9 cellular contexts compared by ENCODE assay signal in genomic region chr9:127963359-127964064, GRCh38. TPM values are rescaled to one million over a fixed set of nuclear protein-coding genes. Genes with fewer than 3 reads are reported as not detected.
DNase-seq lines count a peak whose midpoint lies in the region; ATAC-seq and TF ChIP-seq lines count a peak whose summit lies in the region.
"Had no signal": no experiment of that assay in that cellular context is flagged by ENCODE, and none has a peak within 500 bp of the region (broad histone marks: within the 10 kb centered on the region; RNA-seq: fewer than 3 reads in every experiment).

No MANE protein-coding gene starts in this region.

- DNase-seq in SK-N-SH (no peak), hepatic stellate cell (ENCODE audit: low spot score) (peak; percentile 43), DMS153 treated with DMSO at 0.1 percent for 48 hours (lab: John Stamatoyannopoulos, UW; ENCODE audit: unreplicated experiment) (no peak)
- DNase-seq in stimulated activated naive B cell treated with anti-CD40 and anti-IgM and Interleukin-4, amounts not matched to agents 10 μg/mL and 1 μg/mL and 100 μg/mL, for 72 hours = no peak
- DNase-seq: amygdala had no signal

- TF ChIP-seq EP300 in SK-N-SH (IDR thresholded peaks at IDR 0.05; ENCODE audit: borderline replicate concordance in 1 of 2, low read depth in 1 of 2, low read length in 1 of 2) = no peak

- peaks cover 2 to 4% of the 10 kb centered on the region in 2 donors for H3K9me3 Mint-ChIP-seq in stimulated activated naive B cell treated with anti-CD40 and anti-IgM and Interleukin-4, amounts not matched to agents 10 μg/mL and 1 μg/mL and 100 μg/mL, for 72 hours

- H3K27ac ChIP-seq in SK-N-SH (ENCODE audit: low read depth in 2 of 2, low read length in 1 of 2) (peak overlapping the region in 1 of 2 experiments; percentile 72; a peak in 3 of 4 replicates), VCaP (peak overlapping the region; percentile 100)

- no peaks in the 10 kb centered on the region for H3K27me3 Mint-ChIP-seq in stimulated activated naive B cell treated with anti-CD40 and anti-IgM and Interleukin-4, amounts not matched to agents 10 μg/mL and 1 μg/mL and 100 μg/mL, for 72 hours

- WGBS in SK-N-SH (ENCODE audit: low lambda C conversion rate) = 59% methylated on average over 9 of the region's 19 CpGs

- peaks cover 12% of the 10 kb centered on the region for H3F3A ChIP-seq in SK-N-SH (replicated peaks; ENCODE audit: insufficient read depth)

- H3K27me3 ChIP-seq in SK-N-SH (ENCODE audit: insufficient read depth) = no peaks in the 10 kb centered on the region

- peak overlapping the region; percentile 81 for H3K27ac Mint-ChIP-seq in stimulated activated naive B cell treated with anti-CD40 and anti-IgM and Interleukin-4, amounts not matched to agents 10 μg/mL and 1 μg/mL and 100 μg/mL, for 72 hours

- POLR2A ChIA-PET in SK-N-SH (lab: Yijun Ruan, JAX) = no interaction called here

- ATAC-seq in SK-N-SH treated with all-trans-retinoic acid at 6 μM for 48 hours (no peak), HG02981 (IDR thresholded peaks at IDR 0.05; ENCODE audit: unreplicated experiment) (no peak), HG02571 (IDR thresholded peaks at IDR 0.05; ENCODE audit: unreplicated experiment) (no peak)
- ATAC-seq in stimulated activated naive B cell treated with anti-CD40 and anti-IgM and Interleukin-4, amounts not matched to agents 10 μg/mL and 1 μg/mL and 100 μg/mL, for 72 hours (replicated peaks) = no peak

- TF ChIP-seq CTCF in SK-N-SH (IDR thresholded peaks at IDR 0.05) (no peak), VCaP (conservative IDR thresholded peaks at IDR 0.05) (no peak)

- H3K79me2 ChIP-seq in SK-N-SH (ENCODE audit: insufficient read depth) = peaks cover 70% of the 10 kb centered on the region

- peaks cover 20 to 41% of the 10 kb centered on the region in 2 donors for H3K36me3 Mint-ChIP-seq in stimulated activated naive B cell treated with anti-CD40 and anti-IgM and Interleukin-4, amounts not matched to agents 10 μg/mL and 1 μg/mL and 100 μg/mL, for 72 hours

- H4K20me1 ChIP-seq in SK-N-SH (ENCODE audit: insufficient read depth) = no peaks in the 10 kb centered on the region

- peak overlapping the region in 1 of 2 donors; percentile 6 for H3K4me3 Mint-ChIP-seq in stimulated activated naive B cell treated with anti-CD40 and anti-IgM and Interleukin-4, amounts not matched to agents 10 μg/mL and 1 μg/mL and 100 μg/mL, for 72 hours

- peaks cover 60 to 90% of the 10 kb centered on the region in 2 donors for H3K4me1 Mint-ChIP-seq in stimulated activated naive B cell treated with anti-CD40 and anti-IgM and Interleukin-4, amounts not matched to agents 10 μg/mL and 1 μg/mL and 100 μg/mL, for 72 hours

- H2AFZ ChIP-seq in SK-N-SH (ENCODE audit: low read depth) = no peak overlapping the region

- H3K9me3 ChIP-seq in SK-N-SH = no peaks in the 10 kb centered on the region

- TF ChIP-seq RAD21 in SK-N-SH (IDR thresholded peaks at IDR 0.05; ENCODE audit: low read length) = no peak

- no peaks in the 10 kb centered on the region for H3K36me3 ChIP-seq in SK-N-SH (replicated peaks in 1 of 2; ENCODE audit: control insufficient read depth in 1 of 2, insufficient read depth in 2 of 2, low read length in 1 of 2)

- peak overlapping the region; percentile 58; the same call in 1 of the 2 replicates for H3K4me2 ChIP-seq in SK-N-SH

- no peaks in the 10 kb centered on the region for H3K9me2 ChIP-seq in SK-N-SH

- H3K9ac ChIP-seq in SK-N-SH = no peak overlapping the region

- CTCF ChIA-PET in SK-N-SH (lab: Yijun Ruan, JAX) = interaction anchor here (0.7 to 6.2 kb wide), 7 partner anchors 11 to 154 kb away, joined by 3 to 55 read pairs (median 4); no protein-coding TSS in a partner anchor

- H3K4me3 ChIP-seq in SK-N-SH (ENCODE audit: low read depth in 2 of 2, low read length in 1 of 2) = no peak overlapping the region

- peaks cover 56 to 80% of the 10 kb centered on the region in 2 experiments for H3K4me1 ChIP-seq in SK-N-SH (ENCODE audit: control insufficient read depth in 1 of 2, insufficient read depth in 2 of 2, low read depth in 1 of 2, low read length in 1 of 2)

TF ChIP-seq in SK-N-SH, 30 proteins besides CTCF, POLR2A, EP300 and RAD21 (continues in another document):
- TF ChIP-seq, protein P1, sequence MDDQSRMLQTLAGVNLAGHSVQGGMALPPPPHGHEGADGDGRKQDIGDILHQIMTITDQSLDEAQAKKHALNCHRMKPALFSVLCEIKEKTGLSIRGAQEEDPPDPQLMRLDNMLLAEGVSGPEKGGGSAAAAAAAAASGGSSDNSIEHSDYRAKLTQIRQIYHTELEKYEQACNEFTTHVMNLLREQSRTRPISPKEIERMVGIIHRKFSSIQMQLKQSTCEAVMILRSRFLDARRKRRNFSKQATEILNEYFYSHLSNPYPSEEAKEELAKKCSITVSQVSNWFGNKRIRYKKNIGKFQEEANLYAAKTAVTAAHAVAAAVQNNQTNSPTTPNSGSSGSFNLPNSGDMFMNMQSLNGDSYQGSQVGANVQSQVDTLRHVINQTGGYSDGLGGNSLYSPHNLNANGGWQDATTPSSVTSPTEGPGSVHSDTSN (IDR thresholded peaks at IDR 0.05) = peak; percentile 35; the same call in 1 of the 2 replicates
- no peak for TF ChIP-seq NFIC (IDR thresholded peaks at IDR 0.05; ENCODE audit: borderline replicate concordance)
- no peak for TF ChIP-seq JUND (IDR thresholded peaks at IDR 0.05)
- TF ChIP-seq RCOR1 (IDR thresholded peaks at IDR 0.05; ENCODE audit: low read length) = no peak

TF ChIP-seq in SK-N-SH treated with all-trans-retinoic acid at 6 μM for 48 hours, 23 proteins besides CTCF, POLR2A, EP300 and RAD21:
- no peak for TF ChIP-seq CSDC2 (CRISPR knock-in tag; IDR thresholded peaks at IDR 0.05)
- TF ChIP-seq SNAI2 (CRISPR knock-in tag; IDR thresholded peaks at IDR 0.05) = no peak
- no peak for TF ChIP-seq ARNTL (CRISPR knock-in tag; IDR thresholded peaks at IDR 0.05; ENCODE audit: borderline replicate concordance, low read depth)
- no peak for TF ChIP-seq TCF4 (CRISPR knock-in tag; IDR thresholded peaks at IDR 0.05; ENCODE audit: borderline replicate concordance)
- TF ChIP-seq ZFP30 (CRISPR knock-in tag; IDR thresholded peaks at IDR 0.05) = no peak
- TF ChIP-seq ZFP3 (CRISPR knock-in tag; IDR thresholded peaks at IDR 0.05) = no peak
- TF ChIP-seq, protein P2, sequence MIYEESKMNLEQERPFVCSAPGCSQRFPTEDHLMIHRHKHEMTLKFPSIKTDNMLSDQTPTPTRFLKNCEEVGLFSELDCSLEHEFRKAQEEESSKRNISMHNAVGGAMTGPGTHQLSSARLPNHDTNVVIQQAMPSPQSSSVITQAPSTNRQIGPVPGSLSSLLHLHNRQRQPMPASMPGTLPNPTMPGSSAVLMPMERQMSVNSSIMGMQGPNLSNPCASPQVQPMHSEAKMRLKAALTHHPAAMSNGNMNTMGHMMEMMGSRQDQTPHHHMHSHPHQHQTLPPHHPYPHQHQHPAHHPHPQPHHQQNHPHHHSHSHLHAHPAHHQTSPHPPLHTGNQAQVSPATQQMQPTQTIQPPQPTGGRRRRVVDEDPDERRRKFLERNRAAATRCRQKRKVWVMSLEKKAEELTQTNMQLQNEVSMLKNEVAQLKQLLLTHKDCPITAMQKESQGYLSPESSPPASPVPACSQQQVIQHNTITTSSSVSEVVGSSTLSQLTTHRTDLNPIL (CRISPR knock-in tag; IDR thresholded peaks at IDR 0.05; ENCODE audit: low read depth) = no peak

RNA-seq across cellular contexts. Expression of gene EEIG1, which starts 17.3 kb away (rescaled TPM):
- 17.9 and 26.2 TPM in 2 replicates for polyA plus RNA-seq in SK-N-SH (2012; rRNA removed)
- 15.9 and 18.6 TPM in 2 replicates for polyA plus RNA-seq in SK-N-SH (2012; cell fraction: cytosol; rRNA removed)
- polyA plus RNA-seq in SK-N-SH (2012; cell fraction: nucleus; rRNA removed) = 32.9 and 55.0 TPM in 2 replicates

RNA-seq across cellular contexts. Expression of gene DPM2, which starts 25.9 kb away (rescaled TPM):
- 106 and 117 TPM in 2 replicates for polyA plus RNA-seq in SK-N-SH (2012; rRNA removed)
- 54.1 and 69.2 TPM in 2 replicates for polyA plus RNA-seq in SK-N-SH (2012; cell fraction: cytosol; rRNA removed)
- polyA plus RNA-seq in SK-N-SH (2012; cell fraction: nucleus; rRNA removed) = 90.7 and 100 TPM in 2 replicates

RNA-seq across cellular contexts. Expression of gene PIP5KL1, which starts 32.9 kb away (rescaled TPM):
- polyA plus RNA-seq in SK-N-SH (2012; rRNA removed) = 4.0 and 6.1 TPM in 2 replicates
- polyA plus RNA-seq in SK-N-SH (2012; cell fraction: cytosol; rRNA removed) = 1.7 and 2.5 TPM in 2 replicates
- 40.1 and 41.3 TPM in 2 replicates for polyA plus RNA-seq in SK-N-SH (2012; cell fraction: nucleus; rRNA removed)

RNA-seq across cellular contexts. Expression of gene ST6GALNAC4, which starts 46.7 kb away (rescaled TPM):
- 28.4 and 30.2 TPM in 2 replicates for polyA plus RNA-seq in SK-N-SH (2012; rRNA removed)
- 11.0 and 21.1 TPM in 2 replicates for polyA plus RNA-seq in SK-N-SH (2012; cell fraction: cytosol; rRNA removed)
- 29.1 and 30.8 TPM in 2 replicates for polyA plus RNA-seq in SK-N-SH (2012; cell fraction: nucleus; rRNA removed)
